1 cellular context compared by ENCODE assay signal in genomic region chr16:84179612-84180320, GRCh38.
TF ChIP-seq lines count a peak whose summit lies in the region.

No MANE protein-coding gene starts in this region.

TF ChIP-seq in HepG2, 621 proteins besides CTCF, POLR2A, EP300 and RAD21:
- TF ChIP-seq RBFOX2 (IDR thresholded peaks at IDR 0.05; ENCODE audit: low read depth, low read length) (peak; percentile 30), REPIN1 (CRISPR knock-in tag; IDR thresholded peaks at IDR 0.05; ENCODE audit: borderline replicate concordance, low read depth) (no peak)
